Comparison of ENCODE assay signal across 24 cellular contexts in genomic region chr16:71930993-71931392, GRCh38.
"Had no signal": no experiment of that assay in that cellular context is flagged by ENCODE, and none has a peak within 500 bp of the region (broad histone marks: within the 10 kb centered on the region; RNA-seq: fewer than 3 reads in every experiment).

No MANE protein-coding gene starts in this region.

- H3K27me3 ChIP-seq: brain microvascular endothelial cell, cardiac muscle cell, SJCRH30 had no signal

- H3K4me2 ChIP-seq: KMS-11 had no signal

- H3K4me3 ChIP-seq: cardiac muscle cell, SJCRH30 had no signal

- H3K27me3 Mint-ChIP-seq: activated CD8-positive, alpha-beta T cell treated with anti-CD3 and anti-CD28 coated beads for 36 hours; activated naive CD8-positive, alpha-beta T cell; activated T-helper 17 cell treated with anti-CD3 and anti-CD28 coated beads, Interleukin-2, amount 50 U/mL, for 72 hours had no signal

- H3K27ac Mint-ChIP-seq: activated T-helper 17 cell treated with anti-CD3 and anti-CD28 coated beads, Interleukin-2, amount 50 U/mL, for 72 hours; T-helper 1 cell treated with Interleukin-12 subunit alpha and Interleukin-12 subunit beta and Interleukin-4 antibody, amounts not matched to agents 30 μg/mL and 1 μg/mL, for 36 hours had no signal

- H3K27ac ChIP-seq: brain microvascular endothelial cell, KMS-11, SJCRH30 had no signal

- H3K9me3 ChIP-seq: SJCRH30, SK-N-SH had no signal

- DNase-seq: activated CD4-positive, alpha-beta T cell treated with anti-CD3 and anti-CD28 coated beads for 4 hours; activated CD8-positive, alpha-beta memory T cell treated with anti-CD3 and anti-CD28 coated beads, Interleukin-2, amount 50 U/mL, for 4 hours; activated CD8-positive, alpha-beta T cell treated with anti-CD3 and anti-CD28 coated beads for 36 hours; activated gamma-delta T cell; activated naive CD4-positive, alpha-beta T cell treated with anti-CD3 and anti-CD28 coated beads for 36 hours; activated T-cell treated with anti-CD3 and anti-CD28 coated beads, Interleukin-2, amount 50 U/mL, for 1 hour; amygdala; brain microvascular endothelial cell; NCI-H1092; NCI-H1417; NCI-H2029; NCI-H345; NCI-H510A; NCI-H526 treated with DMSO at 0.1 percent for 48 hours; NCI-H82; Right ventricle myocardium superior; SJCRH30; SK-N-SH had no signal

- ATAC-seq: activated CD4-positive, CD25-positive, alpha-beta regulatory T cell treated with anti-CD3 and anti-CD28 coated beads, Interleukin-2, amount 50 U/mL, for 24 hours; activated CD8-positive, alpha-beta T cell treated with anti-CD3 and anti-CD28 coated beads for 36 hours; activated T-helper 17 cell treated with anti-CD3 and anti-CD28 coated beads, Interleukin-2, amount 50 U/mL, for 72 hours had no signal

- H3K4me3 Mint-ChIP-seq: activated CD8-positive, alpha-beta T cell treated with anti-CD3 and anti-CD28 coated beads for 36 hours; activated naive CD4-positive, alpha-beta T cell treated with anti-CD3 and anti-CD28 coated beads for 36 hours; activated naive CD8-positive, alpha-beta T cell; activated T-helper 17 cell treated with anti-CD3 and anti-CD28 coated beads, Interleukin-2, amount 50 U/mL, for 72 hours; T-helper 1 cell treated with Interleukin-12 subunit alpha and Interleukin-12 subunit beta and Interleukin-4 antibody, amounts not matched to agents 30 μg/mL and 1 μg/mL, for 36 hours had no signal

- H3K4me1 Mint-ChIP-seq: activated T-helper 17 cell treated with anti-CD3 and anti-CD28 coated beads, Interleukin-2, amount 50 U/mL, for 72 hours had no signal

- H3K9me3 Mint-ChIP-seq: activated CD8-positive, alpha-beta T cell treated with anti-CD3 and anti-CD28 coated beads for 36 hours; activated naive CD4-positive, alpha-beta T cell treated with anti-CD3 and anti-CD28 coated beads for 36 hours; activated T-helper 17 cell treated with anti-CD3 and anti-CD28 coated beads, Interleukin-2, amount 50 U/mL, for 72 hours; T-helper 1 cell treated with Interleukin-12 subunit alpha and Interleukin-12 subunit beta and Interleukin-4 antibody, amounts not matched to agents 30 μg/mL and 1 μg/mL, for 36 hours had no signal
